ENCODE assay signal across 8 cellular contexts in genomic region chr2:131672471-131673399, GRCh38.
DNase-seq lines count a peak whose midpoint lies in the region; ATAC-seq and TF ChIP-seq lines count a peak whose summit lies in the region.
"Not testable (repeated sequence)": the region's sequence is repeated elsewhere in the genome, so short reads cannot be mapped to it uniquely, and the experiment has no call there.

No MANE protein-coding gene starts in this region.

- not testable (repeated sequence) for H3K9me3 ChIP-seq in SU-DHL-6 (ENCODE audit: insufficient read depth, low read length); aorta (ENCODE audit: control insufficient read depth, low read length)
- H3K9me3 ChIP-seq in left ventricle myocardium inferior (replicated peaks), result peaks cover 13% of the 10 kb centered on the region

- peak overlapping the region; percentile 66 for H2AFZ ChIP-seq in SU-DHL-6 (ENCODE audit: low read depth, low read length, severe bottlenecking)

- H3K27me3 ChIP-seq in SU-DHL-6 (ENCODE audit: low read length); aorta (ENCODE audit: control insufficient read depth in 1 of 2, insufficient read depth in 2 of 2, low read length in 1 of 2): not testable (repeated sequence)
- H3K27me3 ChIP-seq in left ventricle myocardium inferior (ENCODE audit: low read depth), result peaks cover 31% of the 10 kb centered on the region

- peak; percentile 87 for ATAC-seq in GM18502 (IDR thresholded peaks at IDR 0.05; ENCODE audit: poor library complexity, unreplicated experiment)
- peak; percentile 88 for ATAC-seq in HG02852 (IDR thresholded peaks at IDR 0.05; ENCODE audit: unreplicated experiment)
- peak; percentile 93 for ATAC-seq in aorta (ENCODE audit: low FRiP score)

- DNase-seq in NCI-H1048 (lab: John Stamatoyannopoulos, UW), result peak; percentile 4
- peak in 36 of 56 donors; percentile 5 to 64 (median 36) for DNase-seq in amygdala (lab: John Stamatoyannopoulos, UW)
- DNase-seq in left ventricle myocardium inferior, result peak; percentile 67
- peak; percentile 39 to 95 (median 65) for DNase-seq in posterior cingulate gyrus
- DNase-seq in aorta, result peak; percentile 73 to 85

- H3K4me1 ChIP-seq in left ventricle myocardium inferior, result peaks cover 27% of the 10 kb centered on the region
- H3K4me1 ChIP-seq in aorta (ENCODE audit: control insufficient read depth in 1 of 2, insufficient read depth in 2 of 2, low read length in 2 of 2), result not testable (repeated sequence)

- H3K79me2 ChIP-seq in SU-DHL-6 (ENCODE audit: insufficient read depth, low read length), result not testable (repeated sequence)

- H4K20me1 ChIP-seq in SU-DHL-6 (ENCODE audit: low read depth, low read length), result not testable (repeated sequence)

- TF ChIP-seq CTCF in SU-DHL-6 (IDR thresholded peaks at IDR 0.05; ENCODE audit: insufficient read depth, low read length, poor library complexity, severe bottlenecking), result peak; percentile 66
- peak; percentile 66 for TF ChIP-seq CTCF in left ventricle myocardium inferior (IDR thresholded peaks at IDR 0.05; ENCODE audit: borderline replicate concordance)

- H3K4me3 ChIP-seq in SU-DHL-6 (ENCODE audit: insufficient read depth, low read length, poor library complexity, severe bottlenecking), result peak overlapping the region; percentile 51
- peak overlapping the region; percentile 66 for H3K4me3 ChIP-seq in left ventricle myocardium inferior
- H3K4me3 ChIP-seq in aorta (ENCODE audit: low read length in 2 of 2), result not testable (repeated sequence)

- not testable (repeated sequence) for H3F3A ChIP-seq in SU-DHL-6 (ENCODE audit: insufficient read depth)

- intact Hi-C loops in left ventricle myocardium inferior (cut with micrococcal nuclease), result not testable (repeated sequence)
- intact Hi-C loops in posterior cingulate gyrus (cut with DNase I), result loop anchor here (2.0 to 5.0 kb wide), 3 partner anchors 260 to 518 kb away; no protein-coding TSS in a partner anchor
- intact Hi-C loops in aorta (cut with DNase I), result loop anchor here (5.0 to 10.0 kb wide), 4 partner anchors 132 to 520 kb away; no protein-coding TSS in a partner anchor

- 5 to 6% methylated on average over 38 of the region's 38 CpGs for WGBS in aorta, 2 donors

- H3K4me2 ChIP-seq in SU-DHL-6 (ENCODE audit: low read depth, low read length, poor library complexity, severe bottlenecking), result peak overlapping the region; percentile 56

- H3K36me3 ChIP-seq in SU-DHL-6 (ENCODE audit: low read length); left ventricle myocardium inferior; aorta (ENCODE audit: control insufficient read depth in 1 of 2, insufficient read depth in 2 of 2, low read length in 1 of 2): not testable (repeated sequence)

- peak overlapping the region; percentile 92 for H3K27ac ChIP-seq in SU-DHL-6 (ENCODE audit: low read depth, low read length)
- H3K27ac ChIP-seq in left ventricle myocardium inferior (replicated peaks), result peak overlapping the region; percentile 16
- not testable (repeated sequence) for H3K27ac ChIP-seq in aorta (ENCODE audit: low read depth in 1 of 2, low read length in 2 of 2)

- H3K9ac ChIP-seq in SU-DHL-6 (ENCODE audit: low read length), result peak overlapping the region; percentile 50

- not testable (repeated sequence) for H3K9me2 ChIP-seq in SU-DHL-6 (replicated peaks; ENCODE audit: insufficient read depth, low read length)

Comparison
In these comparisons a context has a peak if more than half of its experiments do, and no peak if none do; other contexts are left out.
1. DNase-seq: peak in every context shown above with its lines; median percentile 79 in aorta; 67 in left ventricle myocardium inferior; 65 in posterior cingulate gyrus; 36 in amygdala; 4 in NCI-H1048.